20 cellular contexts compared by ENCODE assay signal in genomic region chr6:165274611-165275010, GRCh38. TPM values are rescaled to one million over a fixed set of nuclear protein-coding genes. Genes with fewer than 3 reads are reported as not detected.
"Had no signal": no experiment of that assay in that cellular context is flagged by ENCODE, and none has a peak within 500 bp of the region (broad histone marks: within the 10 kb centered on the region; RNA-seq: fewer than 3 reads in every experiment).

No MANE protein-coding gene starts in this region.

- ATAC-seq: K562 had no signal

- H3K4me3 Mint-ChIP-seq: IgD-negative memory B cell had no signal

- DNase-seq: Kasumi-1, MM.1S, NCI-H1105, NCI-H1417, NCI-H1436 treated with DMSO at 0.1 percent for 48 hours, NCI-H1694, NCI-H187 treated with DMSO at 0.1 percent for 48 hours, NCI-H2029 treated with DMSO at 0.1 percent for 48 hours, NCI-H2171 treated with DMSO at 0.1 percent for 48 hours, NCI-H2227 treated with DMSO at 0.1 percent for 48 hours, NCI-H526 treated with DMSO at 0.1 percent for 48 hours, NCI-H748 treated with DMSO at 0.1 percent for 48 hours, Right ventricle myocardium superior, RPMI8226, SIG-M5 had no signal

- H3K27ac Mint-ChIP-seq: IgD-negative memory B cell had no signal

- H3K27me3 Mint-ChIP-seq: IgD-negative memory B cell had no signal

RNA-seq across cellular contexts. Expression of gene C6orf118, which starts 34.8 kb away (rescaled TPM):
- total RNA-seq: K562, M059J, NCI-H460, Right ventricle myocardium superior, SJSA1 had no signal
